In genomic region chr13:71786815-71787214, GRCh38 we compare ENCODE assay signal across 34 cellular contexts.
A peak's percentile ranks its signal among the peaks of the same experiment; 100 is the strongest.
DNase-seq lines count a peak whose midpoint lies in the region; ATAC-seq, FAIRE-seq and TF ChIP-seq lines count a peak whose summit lies in the region.
"Had no signal": no experiment of that assay in that cellular context is flagged by ENCODE, and none has a peak within 500 bp of the region (broad histone marks: within the 10 kb centered on the region; RNA-seq: fewer than 3 reads in every experiment).

No MANE protein-coding gene starts in this region.

- no peak overlapping the region for H2AFZ ChIP-seq in hepatocyte
- no peak overlapping the region for H2AFZ ChIP-seq in neural cell (ENCODE audit: low read depth, low read length)

- H3K27me3 ChIP-seq in hepatocyte (no peaks in the 10 kb centered on the region), neural cell (ENCODE audit: insufficient read depth, low read depth, low read length) (no peaks in the 10 kb centered on the region)
- H3K27me3 ChIP-seq: esophagus muscularis mucosa, MG63, uterus had no signal

- H3K36me3 ChIP-seq in hepatocyte (replicated peaks; ENCODE audit: insufficient read depth, low read depth) = no peaks in the 10 kb centered on the region
- H3K36me3 ChIP-seq in neural cell (ENCODE audit: insufficient read depth, low read length) = no peaks in the 10 kb centered on the region
- H3K36me3 ChIP-seq: esophagus muscularis mucosa, MG63, prostate gland, thoracic aorta, uterus had no signal

- ATAC-seq in left ventricle myocardium superior = no peak
- ATAC-seq: A549; activated CD4-positive, alpha-beta T cell treated with anti-CD3 and anti-CD28 coated beads for 36 hours; activated naive CD4-positive, alpha-beta T cell treated with anti-CD3 and anti-CD28 coated beads, Interleukin-2, amount 50 U/mL, for 72 hours; mucosa of descending colon; natural killer cell treated with Interleukin-12 subunit alpha and Interleukin-12 subunit beta and Interleukin-15 and Interleukin-18, amount 100 ng/mL, for 72 hours had no signal

- H3K4me1 ChIP-seq in hepatocyte (ENCODE audit: insufficient read depth) = no peaks in the 10 kb centered on the region
- H3K4me1 ChIP-seq: A549, esophagus muscularis mucosa, prostate gland, uterus had no signal

- H3K27ac ChIP-seq in hepatocyte (no peak overlapping the region), neural cell (ENCODE audit: low read length) (no peak overlapping the region)
- H3K27ac ChIP-seq: A549, coronary artery, esophagus muscularis mucosa, prostate gland, SK-N-MC, thoracic aorta, uterus had no signal

- H3K9me2 ChIP-seq in hepatocyte (replicated peaks; ENCODE audit: insufficient read depth) (no peaks in the 10 kb centered on the region), neural cell (ENCODE audit: insufficient read depth, low read length) (no peaks in the 10 kb centered on the region)

- no peaks in the 10 kb centered on the region for H4K20me1 ChIP-seq in hepatocyte (ENCODE audit: insufficient read depth, poor library complexity, severe bottlenecking)
- H4K20me1 ChIP-seq in neural cell (ENCODE audit: insufficient read depth) = no peaks in the 10 kb centered on the region

- no peak overlapping the region for H3K4me3 ChIP-seq in hepatocyte
- H3K4me3 ChIP-seq in neural cell (ENCODE audit: low read length) = peak overlapping the region; percentile 9
- H3K4me3 ChIP-seq: A549, coronary artery, esophagus muscularis mucosa, MG63, mucosa of descending colon, prostate gland, SK-N-MC, thoracic aorta, uterus had no signal

- no peak for DNase-seq in D721Med (ENCODE audit: insufficient read length, low spot score)
- DNase-seq in NCI-H82 treated with DMSO at 0.1 percent for 48 hours (lab: John Stamatoyannopoulos, UW; ENCODE audit: unreplicated experiment) = peak; percentile 60
- DNase-seq in hepatocyte (ENCODE audit: low spot score) = no peak
- no peak for DNase-seq in A172 (ENCODE audit: low spot score)
- DNase-seq in T-helper 9 cell = no peak
- no peak for DNase-seq in left ventricle myocardium superior
- no peak for DNase-seq in effector CD4-positive, alpha-beta T cell
- DNase-seq: activated CD4-positive, alpha-beta T cell treated with anti-CD3 and anti-CD28 coated beads for 36 hours; activated T-cell treated with anti-CD3 and anti-CD28 coated beads for 4 hours; AML-193; anterior cingulate cortex; CD4-positive, alpha-beta T cell; DMS153; foreskin melanocyte; GOT3; KBM-7; MG63; mucosa of descending colon; NCI-H1105 treated with DMSO at 0.1 percent for 48 hours; NCI-H1930; NCI-H226; NCI-H748 treated with DMSO at 0.1 percent for 48 hours; RPMI8226; stimulated activated naive CD4-positive, alpha-beta T cell treated with Interleukin-2 at 50 U/mL for 16 hours; uterus had no signal

- TF ChIP-seq EP300 in neural cell (conservative IDR thresholded peaks at IDR 0.05; ENCODE audit: poor library complexity, severe bottlenecking) = no peak

- FAIRE-seq in D721Med (lab: Jason Lieb, UNC) = peak; percentile 32
- FAIRE-seq: A549 had no signal

- H3K79me2 ChIP-seq in hepatocyte (no peaks in the 10 kb centered on the region), neural cell (replicated peaks; ENCODE audit: insufficient read depth, low read length) (no peaks in the 10 kb centered on the region)

- H3K9me3 ChIP-seq in hepatocyte (ENCODE audit: low read depth) (no peaks in the 10 kb centered on the region), neural cell (ENCODE audit: low read length) (no peaks in the 10 kb centered on the region)
- H3K9me3 ChIP-seq: A549, esophagus muscularis mucosa, MG63, mucosa of descending colon, prostate gland, thoracic aorta, uterus had no signal

- H3K4me2 ChIP-seq in hepatocyte (peak overlapping the region; percentile 26), neural cell (ENCODE audit: low read length) (no peak overlapping the region)
- H3K4me2 ChIP-seq: A549 had no signal

- no peak overlapping the region for H3K9ac ChIP-seq in neural cell (ENCODE audit: low read length)

- TF ChIP-seq RAD21 in neural cell (conservative IDR thresholded peaks at IDR 0.05) = no peak

- intact Hi-C loops in left ventricle myocardium superior (cut with micrococcal nuclease) = no loop called here

- peaks cover 16% of the 10 kb centered on the region for H3F3A ChIP-seq in neural cell (ENCODE audit: insufficient read depth, low read length, poor library complexity, severe bottlenecking)

- no peak for TF ChIP-seq CTCF in D721Med (IDR thresholded peaks at IDR 0.05; ENCODE audit: insufficient read depth, missing control alignments)
- no peak for TF ChIP-seq CTCF in hepatocyte (IDR thresholded peaks at IDR 0.05; ENCODE audit: poor library complexity)
- TF ChIP-seq CTCF in neural cell (IDR thresholded peaks at IDR 0.05; ENCODE audit: poor library complexity, severe bottlenecking) = no peak

- WGBS in hepatocyte (ENCODE audit: low lambda C conversion rate, missing lambda C conversion rate) = 56% methylated on average over 4 of the region's 4 CpGs

TF ChIP-seq in neural cell, 6 proteins besides CTCF, POLR2A, EP300 and RAD21:
- no peak for TF ChIP-seq MXI1 (conservative IDR thresholded peaks at IDR 0.05; ENCODE audit: poor library complexity, severe bottlenecking)
- no peak for TF ChIP-seq EZH2 (IDR thresholded peaks at IDR 0.05; ENCODE audit: borderline replicate concordance, insufficient read depth, low read length, poor library complexity, severe bottlenecking)
- TF ChIP-seq TAF1 (IDR thresholded peaks at IDR 0.05; ENCODE audit: low read depth) = no peak
- TF ChIP-seq REST (IDR thresholded peaks at IDR 0.05; ENCODE audit: borderline replicate concordance) = no peak
- no peak for TF ChIP-seq POLR2AphosphoS5 (IDR thresholded peaks at IDR 0.05)
- no peak for TF ChIP-seq SMC3 (conservative IDR thresholded peaks at IDR 0.05; ENCODE audit: poor library complexity)
